Comparison of ENCODE assay signal across 8 cellular contexts in the genomic region with DNA sequence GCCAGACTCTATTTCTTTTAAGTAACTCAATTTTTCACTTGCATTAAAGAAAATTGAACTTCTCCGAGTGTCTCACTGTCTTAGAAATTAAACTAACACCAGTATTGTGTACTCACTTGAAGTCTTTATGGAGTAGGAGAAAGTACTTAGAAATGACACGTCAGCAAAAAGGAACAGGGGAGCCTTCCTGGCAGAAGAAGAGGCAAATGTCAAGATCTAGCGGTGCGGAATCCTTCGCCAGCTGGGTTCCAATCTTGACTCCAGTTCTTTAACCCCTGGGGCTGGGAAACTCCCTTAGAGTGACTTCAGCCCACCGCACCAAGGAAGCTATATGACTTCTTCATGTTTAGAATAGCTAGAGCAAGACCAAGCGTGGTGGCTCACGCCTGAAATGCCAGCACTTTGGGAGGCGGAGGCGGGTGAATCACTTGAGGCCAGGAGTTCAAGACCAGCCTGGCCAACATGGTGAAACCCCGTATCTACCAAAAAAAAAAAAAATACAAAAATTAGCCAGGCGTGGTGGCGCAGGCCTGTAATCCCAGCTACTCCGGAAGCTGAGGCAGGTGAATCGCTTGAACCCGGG.
DNase-seq lines count a peak whose midpoint lies in the region; ATAC-seq and TF ChIP-seq lines count a peak whose summit lies in the region.

No MANE protein-coding gene starts in this region.

- no peak for TF ChIP-seq CTCF in KMS-11 (conservative IDR thresholded peaks at IDR 0.05; ENCODE audit: low read depth, low read length)

- peaks cover 5% of the 10 kb centered on the region for H3K27me3 Mint-ChIP-seq in activated naive CD4-positive, alpha-beta T cell treated with anti-CD3 and anti-CD28 coated beads, Interleukin-2, amount 10 ng/mL, durations not matched to agents 7 days and 5 days

- H3K9me3 Mint-ChIP-seq in activated naive CD4-positive, alpha-beta T cell treated with anti-CD3 and anti-CD28 coated beads, Interleukin-2, amount 10 ng/mL, durations not matched to agents 7 days and 5 days: peaks cover 11% of the 10 kb centered on the region

- no peaks in the 10 kb centered on the region for H3K9me3 ChIP-seq in iPS-18a (ENCODE audit: control insufficient read depth, low read depth, low read length)

- H3K27me3 ChIP-seq in ACC112 (ENCODE audit: insufficient read depth, low read length) (no peaks in the 10 kb centered on the region), KMS-11 (ENCODE audit: insufficient read depth, low read depth) (no peaks in the 10 kb centered on the region), iPS-18a (ENCODE audit: control insufficient read depth, insufficient read depth, low read length) (no peaks in the 10 kb centered on the region)

- DNase-seq in activated naive CD4-positive, alpha-beta T cell treated with anti-CD3 and anti-CD28 coated beads, Interleukin-2, amount 10 ng/mL, durations not matched to agents 7 days and 5 days: peak; percentile 36
- peak; percentile 30 for DNase-seq in stimulated activated CD4-positive, alpha-beta T cell treated with anti-CD3 and anti-CD28 coated beads, Interleukin-4, amount 100 ng/mL, for 1 hour
- no peak for DNase-seq in KG1 (lab: John Stamatoyannopoulos, UW)

- H3K36me3 ChIP-seq in ACC112 (ENCODE audit: insufficient read depth, low read length): no peaks in the 10 kb centered on the region
- H3K36me3 ChIP-seq in KMS-11 (ENCODE audit: insufficient read depth): no peaks in the 10 kb centered on the region
- no peaks in the 10 kb centered on the region for H3K36me3 ChIP-seq in iPS-18a (ENCODE audit: control insufficient read depth, low read depth, low read length)

- H3K9ac ChIP-seq in KMS-11: peak overlapping the region; percentile 97; the same call in 1 of the 2 replicates
- H3K9ac ChIP-seq in iPS-18a (ENCODE audit: low read length): peak overlapping the region; percentile 86

- peak overlapping the region; percentile 90; the same call in 1 of the 2 replicates for H3K4me2 ChIP-seq in KMS-11

- H3K27ac ChIP-seq in ACC112 (ENCODE audit: low read depth, low read length) (peak overlapping the region; percentile 85), KMS-11 (peak overlapping the region; percentile 98; the same call in 1 of the 2 replicates), iPS-18a (ENCODE audit: low read length) (peak overlapping the region; percentile 87)

- ATAC-seq in GM18520 (IDR thresholded peaks at IDR 0.05; ENCODE audit: unreplicated experiment) (no peak), GM19395 (IDR thresholded peaks at IDR 0.05; ENCODE audit: unreplicated experiment) (no peak)

- peaks cover 61% of the 10 kb centered on the region for H3K4me1 Mint-ChIP-seq in activated naive CD4-positive, alpha-beta T cell treated with anti-CD3 and anti-CD28 coated beads, Interleukin-2, amount 10 ng/mL, durations not matched to agents 7 days and 5 days

- peaks cover 53% of the 10 kb centered on the region for H3K36me3 Mint-ChIP-seq in activated naive CD4-positive, alpha-beta T cell treated with anti-CD3 and anti-CD28 coated beads, Interleukin-2, amount 10 ng/mL, durations not matched to agents 7 days and 5 days

- H3K79me2 ChIP-seq in ACC112 (ENCODE audit: control insufficient read depth, insufficient read depth, low read length, unreplicated experiment) (peaks cover 27% of the 10 kb centered on the region), KMS-11 (ENCODE audit: insufficient read depth, low read depth) (peaks cover 15% of the 10 kb centered on the region; the same call in 1 of the 2 replicates)

- CTCF ChIA-PET in activated naive CD4-positive, alpha-beta T cell treated with anti-CD3 and anti-CD28 coated beads, Interleukin-2, amount 10 ng/mL, durations not matched to agents 7 days and 5 days (lab: Charles Lee): interaction anchor here (0.7 to 1.5 kb wide), 10 partner anchors 10 to 227 kb away, joined by 3 to 6 read pairs (median 3); a partner anchor contains a TSS

- H4K20me1 ChIP-seq in KMS-11 (ENCODE audit: insufficient read depth): no peaks in the 10 kb centered on the region

- peak overlapping the region; percentile 100 for H3K27ac Mint-ChIP-seq in activated naive CD4-positive, alpha-beta T cell treated with anti-CD3 and anti-CD28 coated beads, Interleukin-2, amount 10 ng/mL, durations not matched to agents 7 days and 5 days

- H3K4me1 ChIP-seq in ACC112 (ENCODE audit: control insufficient read depth, insufficient read depth, low read length, unreplicated experiment) (peaks cover 3% of the 10 kb centered on the region), KMS-11 (ENCODE audit: low read depth, poor library complexity, severe bottlenecking) (peaks cover 19% of the 10 kb centered on the region), iPS-18a (ENCODE audit: control insufficient read depth, low read depth, low read length) (peaks cover 5% of the 10 kb centered on the region)

- peak overlapping the region; percentile 99 for H3K4me3 Mint-ChIP-seq in activated naive CD4-positive, alpha-beta T cell treated with anti-CD3 and anti-CD28 coated beads, Interleukin-2, amount 10 ng/mL, durations not matched to agents 7 days and 5 days

- H3K4me3 ChIP-seq in ACC112 (ENCODE audit: low read depth, low read length) (peak overlapping the region; percentile 98), KMS-11 (IDR thresholded peaks at IDR 0.05; ENCODE audit: insufficient read depth, low read depth, low read length) (no peak overlapping the region), iPS-18a (ENCODE audit: low read length) (peak overlapping the region; percentile 96)

- H2AFZ ChIP-seq in ACC112 (ENCODE audit: low read length, unreplicated experiment) (no peak overlapping the region), KMS-11 (ENCODE audit: low read depth) (peak overlapping the region; percentile 46; the same call in 1 of the 2 replicates)
